ENCODE assay signal across 11 cellular contexts in genomic region chr18:644395-645004, GRCh38. TPM values are rescaled to one million over a fixed set of nuclear protein-coding genes. Genes with fewer than 3 reads are reported as not detected.
DNase-seq lines count a peak whose midpoint lies in the region; ATAC-seq and TF ChIP-seq lines count a peak whose summit lies in the region.
"Had no signal": no experiment of that assay in that cellular context is flagged by ENCODE, and none has a peak within 500 bp of the region (broad histone marks: within the 10 kb centered on the region; RNA-seq: fewer than 3 reads in every experiment).

No MANE protein-coding gene starts in this region.

- no peaks in the 10 kb centered on the region for H3K9me3 ChIP-seq in effector memory CD4-positive, alpha-beta T cell (ENCODE audit: control insufficient read depth, low read length)
- no peaks in the 10 kb centered on the region for H3K9me3 ChIP-seq in left ventricle myocardium inferior (replicated peaks)

- H3K4me3 ChIP-seq in effector memory CD4-positive, alpha-beta T cell (ENCODE audit: insufficient read depth, low read depth, low read length, poor library complexity, severe bottlenecking): no peak overlapping the region
- no peak overlapping the region for H3K4me3 ChIP-seq in left ventricle myocardium inferior
- H3K4me3 ChIP-seq: coronary artery had no signal

- H3K27me3 ChIP-seq in effector memory CD4-positive, alpha-beta T cell (replicated peaks; ENCODE audit: control insufficient read depth, insufficient read depth, low read length, poor library complexity, severe bottlenecking): no peaks in the 10 kb centered on the region
- H3K27me3 ChIP-seq in left ventricle myocardium inferior (ENCODE audit: low read depth): peaks cover 16% of the 10 kb centered on the region

- intact Hi-C loops in left ventricle myocardium inferior (cut with micrococcal nuclease): no loop called here

- TF ChIP-seq CTCF in left ventricle myocardium inferior (IDR thresholded peaks at IDR 0.05; ENCODE audit: borderline replicate concordance): no peak

- H3K27ac ChIP-seq in effector memory CD4-positive, alpha-beta T cell (ENCODE audit: insufficient read depth, low read length, poor library complexity, severe bottlenecking): no peak overlapping the region
- no peak overlapping the region for H3K27ac ChIP-seq in left ventricle myocardium inferior (replicated peaks)
- H3K27ac ChIP-seq: coronary artery had no signal

- ATAC-seq in HG03066 (IDR thresholded peaks at IDR 0.05; ENCODE audit: low read depth, unreplicated experiment) (peak; percentile 57), HG02973 (IDR thresholded peaks at IDR 0.05; ENCODE audit: unreplicated experiment) (no peak)

- no peaks in the 10 kb centered on the region for H3K36me3 ChIP-seq in effector memory CD4-positive, alpha-beta T cell (ENCODE audit: control insufficient read depth, insufficient read depth, low read length)
- no peaks in the 10 kb centered on the region for H3K36me3 ChIP-seq in left ventricle myocardium inferior

- DNase-seq in NCI-H2107 treated with DMSO at 0.1 percent for 48 hours (lab: John Stamatoyannopoulos, UW; ENCODE audit: unreplicated experiment) (peak; percentile 6), NCI-H2107 (lab: John Stamatoyannopoulos, UW) (no peak), amygdala (lab: John Stamatoyannopoulos, UW) (peak in 43 of 56 donors; percentile 4 to 91 (median 45)), pons (ENCODE audit: low spot score) (peak; percentile 98), left ventricle myocardium inferior (no peak)
- no peak for DNase-seq in effector memory CD4-positive, alpha-beta T cell
- DNase-seq: activated CD8-positive, alpha-beta memory T cell treated with anti-CD3 and anti-CD28 coated beads, Interleukin-2, amount 50 U/mL, for 4 hours; KG1 had no signal

- no peaks in the 10 kb centered on the region for H3K4me1 ChIP-seq in effector memory CD4-positive, alpha-beta T cell (ENCODE audit: control insufficient read depth, insufficient read depth, low read length, poor library complexity, severe bottlenecking)
- no peaks in the 10 kb centered on the region for H3K4me1 ChIP-seq in left ventricle myocardium inferior

RNA-seq across cellular contexts. Expression of gene TYMS, which starts 13.0 kb away (rescaled TPM):
- total RNA-seq in left ventricle myocardium inferior: 3.1 TPM

RNA-seq across cellular contexts. Expression of gene CLUL1, which starts 47.7 kb away (rescaled TPM):
- not detected for total RNA-seq in left ventricle myocardium inferior

Comparison
In these comparisons a context has a peak if more than half of its experiments do, and no peak if none do; other contexts are left out.
1. DNase-seq: peak in NCI-H2107 treated with DMSO at 0.1 percent for 48 hours (single experiment), amygdala (43 of 56) and pons (single experiment); none in NCI-H2107 (single experiment), effector memory CD4-positive, alpha-beta T cell (0 of 3) and left ventricle myocardium inferior (single experiment).